ENCODE assay signal across 38 cellular contexts in the genomic region with DNA sequence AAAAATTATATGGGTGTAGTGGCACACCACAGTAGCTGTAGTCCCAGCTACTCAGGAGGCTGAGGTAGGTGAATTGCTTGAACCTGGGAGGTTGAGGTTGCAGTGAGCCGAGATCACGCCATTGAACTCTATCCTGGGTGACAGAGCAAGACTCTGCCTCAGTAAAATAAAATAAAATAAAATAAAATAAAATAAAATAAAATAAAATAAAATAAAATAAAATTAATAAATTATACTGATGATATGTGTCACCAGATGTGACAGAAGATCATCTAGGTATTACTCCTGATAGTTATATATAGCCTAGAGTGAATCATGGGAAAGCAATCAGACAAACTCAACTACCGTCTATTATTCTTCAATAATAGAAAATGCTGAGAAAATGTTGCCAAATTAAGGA.
"Had no signal": no experiment of that assay in that cellular context is flagged by ENCODE, and none has a peak within 500 bp of the region (broad histone marks: within the 10 kb centered on the region; RNA-seq: fewer than 3 reads in every experiment).

No MANE protein-coding gene starts in this region.

- H3K27me3 ChIP-seq: adrenal gland, ascending aorta, body of pancreas, brain microvascular endothelial cell, breast epithelium, cardiac muscle cell had no signal

- H3K9me3 Mint-ChIP-seq: activated naive CD4-positive, alpha-beta T cell treated with anti-CD3 and anti-CD28 coated beads for 36 hours; activated naive CD4-positive, alpha-beta T cell treated with anti-CD3 and anti-CD28 coated beads, Interleukin-2, amount 10 ng/mL, durations not matched to agents 7 days and 5 days; activated naive CD4-positive, alpha-beta T cell treated with anti-CD3 and anti-CD28 coated beads, Interleukin-2, amount 50 U/mL, for 24 hours; activated naive CD4-positive, alpha-beta T cell treated with anti-CD3 and anti-CD28 coated beads, Interleukin-2, amount 50 U/mL, for 72 hours; activated naive CD8-positive, alpha-beta T cell treated with anti-CD3 and anti-CD28 coated beads for 36 hours; activated naive CD8-positive, alpha-beta T cell treated with anti-CD3 and anti-CD28 coated beads, Interleukin-2, amount 10 ng/mL, durations not matched to agents 7 days and 5 days; activated naive CD8-positive, alpha-beta T cell treated with anti-CD3 and anti-CD28 coated beads, Interleukin-2, amount 50 U/mL, for 24 hours; activated T-cell treated with anti-CD3 and anti-CD28 coated beads, Interleukin-2, amount 50 U/mL, for 24 hours; activated T-cell treated with anti-CD3 and anti-CD28 coated beads, Interleukin-2, amount 50 U/mL, for 4 hours; activated T-cell treated with anti-CD3 and anti-CD28 coated beads, Interleukin-2, amount 50 U/mL, for 72 hours; activated T-helper 1 cell treated with anti-CD3 and anti-CD28 coated beads, Interleukin-12 subunit alpha, Interleukin-12 subunit beta, Interleukin-2, Interleukin-4 antibody, amounts not matched to agents 30 ng/mL and 10 ng/mL and 1 ng/mL, durations not matched to agents 14 hours and 24 hours and 36 hours; activated T-helper 17 cell treated with anti-CD3 and anti-CD28 coated beads, Interleukin-2, amount 50 U/mL, for 72 hours; activated T-helper 2 cell treated with anti-CD3 and anti-CD28 coated beads, Interferon-gamma antibody, Interleukin-2, Interleukin-4, amounts not matched to agents 10 μg/mL and 5 μg/mL and 100 μg/mL, durations not matched to agents 14 hours and 24 hours and 36 hours; central memory CD8-positive, alpha-beta T cell had no signal

- H3K4me1 ChIP-seq: adrenal gland, ascending aorta, body of pancreas, breast epithelium had no signal

- H3K9me3 ChIP-seq: adrenal gland, ascending aorta, body of pancreas, breast epithelium had no signal

- H3K36me3 Mint-ChIP-seq: activated naive CD4-positive, alpha-beta T cell treated with anti-CD3 and anti-CD28 coated beads, Interleukin-2, amount 10 ng/mL, durations not matched to agents 7 days and 5 days; activated naive CD4-positive, alpha-beta T cell treated with anti-CD3 and anti-CD28 coated beads, Interleukin-2, amount 50 U/mL, for 24 hours; activated naive CD4-positive, alpha-beta T cell treated with anti-CD3 and anti-CD28 coated beads, Interleukin-2, amount 50 U/mL, for 72 hours; activated naive CD8-positive, alpha-beta T cell; activated naive CD8-positive, alpha-beta T cell treated with anti-CD3 and anti-CD28 coated beads for 36 hours; activated naive CD8-positive, alpha-beta T cell treated with anti-CD3 and anti-CD28 coated beads, Interleukin-2, amount 10 ng/mL, durations not matched to agents 7 days and 5 days; brain had no signal

- H3K4me1 Mint-ChIP-seq: activated naive CD4-positive, alpha-beta T cell treated with anti-CD3 and anti-CD28 coated beads, Interleukin-2, amount 10 ng/mL, durations not matched to agents 7 days and 5 days; activated naive CD4-positive, alpha-beta T cell treated with anti-CD3 and anti-CD28 coated beads, Interleukin-2, amount 50 U/mL, for 24 hours; activated naive CD8-positive, alpha-beta T cell treated with anti-CD3 and anti-CD28 coated beads for 36 hours; activated naive CD8-positive, alpha-beta T cell treated with anti-CD3 and anti-CD28 coated beads, Interleukin-2, amount 10 ng/mL, durations not matched to agents 7 days and 5 days; activated naive CD8-positive, alpha-beta T cell treated with anti-CD3 and anti-CD28 coated beads, Interleukin-2, amount 50 U/mL, for 24 hours; activated T-helper 17 cell treated with anti-CD3 and anti-CD28 coated beads, Interleukin-2, amount 50 U/mL, for 72 hours; central memory CD8-positive, alpha-beta T cell had no signal

- H3K27ac ChIP-seq: adrenal gland, ascending aorta, body of pancreas, brain microvascular endothelial cell, breast epithelium, cardiac muscle cell had no signal

- H3K36me3 ChIP-seq: adrenal gland, ascending aorta, brain microvascular endothelial cell, breast epithelium, cardiac muscle cell had no signal

- ATAC-seq: activated naive CD4-positive, alpha-beta T cell treated with anti-CD3 and anti-CD28 coated beads, Interleukin-2, amount 50 U/mL, for 72 hours; activated naive CD8-positive, alpha-beta T cell treated with anti-CD3 and anti-CD28 coated beads, Interleukin-2, amount 50 U/mL, for 24 hours; activated T-cell treated with anti-CD3 and anti-CD28 coated beads, Interleukin-2, amount 50 U/mL, for 4 hours; activated T-cell treated with anti-CD3 and anti-CD28 coated beads, Interleukin-2, amount 50 U/mL, for 72 hours; activated T-helper 17 cell treated with anti-CD3 and anti-CD28 coated beads, Interleukin-2, amount 50 U/mL, for 72 hours; body of pancreas had no signal

- DNase-seq: activated effector memory CD4-positive, alpha-beta T cell treated with anti-CD3 and anti-CD28 coated beads, Interleukin-2, amount 50 U/mL, for 16 hours; activated effector memory CD4-positive, alpha-beta T cell treated with Interleukin-2 at 50 U/mL for 16 hours; activated gamma-delta T cell; activated gamma-delta T cell treated with Interleukin-2 at 50 U/mL for 16 hours; activated naive CD4-positive, alpha-beta T cell; activated naive CD4-positive, alpha-beta T cell treated with anti-CD3 and anti-CD28 coated beads for 36 hours; activated naive CD4-positive, alpha-beta T cell treated with anti-CD3 and anti-CD28 coated beads, Interleukin-2, amount 10 ng/mL, durations not matched to agents 7 days and 5 days; activated naive CD4-positive, alpha-beta T cell treated with anti-CD3 and anti-CD28 coated beads, Interleukin-2, amount 50 U/mL, for 16 hours; activated naive CD4-positive, alpha-beta T cell treated with Interleukin-2 at 50 U/mL for 16 hours; activated naive CD8-positive, alpha-beta T cell treated with anti-CD3 and anti-CD28 coated beads for 36 hours; activated naive CD8-positive, alpha-beta T cell treated with anti-CD3 and anti-CD28 coated beads, Interleukin-2, amount 10 ng/mL, durations not matched to agents 7 days and 5 days; activated naive CD8-positive, alpha-beta T cell treated with anti-CD3 and anti-CD28 coated beads, Interleukin-2, amount 50 U/mL, for 24 hours; activated T-cell treated with anti-CD3 and anti-CD28 coated beads, Interleukin-2, amount 50 U/mL, for 1 hour; activated T-cell treated with anti-CD3 and anti-CD28 coated beads, Interleukin-2, amount 50 U/mL, for 24 hours; activated T-cell treated with anti-CD3 and anti-CD28 coated beads, Interleukin-2, amount 50 U/mL, for 4 hours; activated T-cell treated with anti-CD3 and anti-CD28 coated beads, Interleukin-2, amount 50 U/mL, for 48 hours; activated T-cell treated with anti-CD3 and anti-CD28 coated beads, Interleukin-2, amount 50 U/mL, for 72 hours; adrenal gland; amniotic stem cell; amygdala; anterior cingulate cortex; aorta; body of pancreas; brain microvascular endothelial cell; caudate nucleus; central memory CD4-positive, alpha-beta T cell; cerebellar nuclear complex had no signal

- H3K27ac Mint-ChIP-seq: activated naive CD4-positive, alpha-beta T cell treated with anti-CD3 and anti-CD28 coated beads for 36 hours; activated naive CD4-positive, alpha-beta T cell treated with anti-CD3 and anti-CD28 coated beads, Interleukin-2, amount 10 ng/mL, durations not matched to agents 7 days and 5 days; activated naive CD4-positive, alpha-beta T cell treated with anti-CD3 and anti-CD28 coated beads, Interleukin-2, amount 50 U/mL, for 24 hours; activated naive CD4-positive, alpha-beta T cell treated with anti-CD3 and anti-CD28 coated beads, Interleukin-2, amount 50 U/mL, for 72 hours; activated naive CD8-positive, alpha-beta T cell; activated naive CD8-positive, alpha-beta T cell treated with anti-CD3 and anti-CD28 coated beads for 36 hours; activated naive CD8-positive, alpha-beta T cell treated with anti-CD3 and anti-CD28 coated beads, Interleukin-2, amount 10 ng/mL, durations not matched to agents 7 days and 5 days; activated naive CD8-positive, alpha-beta T cell treated with anti-CD3 and anti-CD28 coated beads, Interleukin-2, amount 50 U/mL, for 24 hours; activated T-cell treated with anti-CD3 and anti-CD28 coated beads, Interleukin-2, amount 50 U/mL, for 24 hours; activated T-cell treated with anti-CD3 and anti-CD28 coated beads, Interleukin-2, amount 50 U/mL, for 72 hours; activated T-helper 1 cell treated with anti-CD3 and anti-CD28 coated beads, Interleukin-12 subunit alpha, Interleukin-12 subunit beta, Interleukin-2, Interleukin-4 antibody, amounts not matched to agents 30 ng/mL and 10 ng/mL and 1 ng/mL, durations not matched to agents 14 hours and 24 hours and 36 hours; activated T-helper 17 cell treated with anti-CD3 and anti-CD28 coated beads, Interleukin-2, amount 50 U/mL, for 72 hours; activated T-helper 2 cell treated with anti-CD3 and anti-CD28 coated beads, Interferon-gamma antibody, Interleukin-2, Interleukin-4, amounts not matched to agents 10 μg/mL and 5 μg/mL and 100 μg/mL, durations not matched to agents 14 hours and 24 hours and 36 hours; brain had no signal

- H3K4me3 Mint-ChIP-seq: activated naive CD4-positive, alpha-beta T cell treated with anti-CD3 and anti-CD28 coated beads for 36 hours; activated naive CD4-positive, alpha-beta T cell treated with anti-CD3 and anti-CD28 coated beads, Interleukin-2, amount 10 ng/mL, durations not matched to agents 7 days and 5 days; activated naive CD4-positive, alpha-beta T cell treated with anti-CD3 and anti-CD28 coated beads, Interleukin-2, amount 50 U/mL, for 24 hours; activated naive CD8-positive, alpha-beta T cell; activated naive CD8-positive, alpha-beta T cell treated with anti-CD3 and anti-CD28 coated beads for 36 hours; activated naive CD8-positive, alpha-beta T cell treated with anti-CD3 and anti-CD28 coated beads, Interleukin-2, amount 10 ng/mL, durations not matched to agents 7 days and 5 days; activated naive CD8-positive, alpha-beta T cell treated with anti-CD3 and anti-CD28 coated beads, Interleukin-2, amount 50 U/mL, for 24 hours; activated T-cell treated with anti-CD3 and anti-CD28 coated beads, Interleukin-2, amount 50 U/mL, for 24 hours; activated T-cell treated with anti-CD3 and anti-CD28 coated beads, Interleukin-2, amount 50 U/mL, for 4 hours; activated T-cell treated with anti-CD3 and anti-CD28 coated beads, Interleukin-2, amount 50 U/mL, for 72 hours; activated T-helper 1 cell treated with anti-CD3 and anti-CD28 coated beads, Interleukin-12 subunit alpha, Interleukin-12 subunit beta, Interleukin-2, Interleukin-4 antibody, amounts not matched to agents 30 ng/mL and 10 ng/mL and 1 ng/mL, durations not matched to agents 14 hours and 24 hours and 36 hours; activated T-helper 17 cell treated with anti-CD3 and anti-CD28 coated beads, Interleukin-2, amount 50 U/mL, for 72 hours; brain; central memory CD8-positive, alpha-beta T cell had no signal

- H3K4me3 ChIP-seq: adrenal gland, ascending aorta, body of pancreas, breast epithelium, cardiac muscle cell had no signal

- H3K27me3 Mint-ChIP-seq: activated naive CD4-positive, alpha-beta T cell treated with anti-CD3 and anti-CD28 coated beads, Interleukin-2, amount 10 ng/mL, durations not matched to agents 7 days and 5 days; activated naive CD4-positive, alpha-beta T cell treated with anti-CD3 and anti-CD28 coated beads, Interleukin-2, amount 50 U/mL, for 24 hours; activated naive CD8-positive, alpha-beta T cell; activated naive CD8-positive, alpha-beta T cell treated with anti-CD3 and anti-CD28 coated beads for 36 hours; activated naive CD8-positive, alpha-beta T cell treated with anti-CD3 and anti-CD28 coated beads, Interleukin-2, amount 50 U/mL, for 24 hours; activated T-cell treated with anti-CD3 and anti-CD28 coated beads, Interleukin-2, amount 50 U/mL, for 24 hours; activated T-helper 17 cell treated with anti-CD3 and anti-CD28 coated beads, Interleukin-2, amount 50 U/mL, for 72 hours; brain; central memory CD8-positive, alpha-beta T cell had no signal
